1 cellular context compared by ENCODE assay signal in the genomic region with DNA sequence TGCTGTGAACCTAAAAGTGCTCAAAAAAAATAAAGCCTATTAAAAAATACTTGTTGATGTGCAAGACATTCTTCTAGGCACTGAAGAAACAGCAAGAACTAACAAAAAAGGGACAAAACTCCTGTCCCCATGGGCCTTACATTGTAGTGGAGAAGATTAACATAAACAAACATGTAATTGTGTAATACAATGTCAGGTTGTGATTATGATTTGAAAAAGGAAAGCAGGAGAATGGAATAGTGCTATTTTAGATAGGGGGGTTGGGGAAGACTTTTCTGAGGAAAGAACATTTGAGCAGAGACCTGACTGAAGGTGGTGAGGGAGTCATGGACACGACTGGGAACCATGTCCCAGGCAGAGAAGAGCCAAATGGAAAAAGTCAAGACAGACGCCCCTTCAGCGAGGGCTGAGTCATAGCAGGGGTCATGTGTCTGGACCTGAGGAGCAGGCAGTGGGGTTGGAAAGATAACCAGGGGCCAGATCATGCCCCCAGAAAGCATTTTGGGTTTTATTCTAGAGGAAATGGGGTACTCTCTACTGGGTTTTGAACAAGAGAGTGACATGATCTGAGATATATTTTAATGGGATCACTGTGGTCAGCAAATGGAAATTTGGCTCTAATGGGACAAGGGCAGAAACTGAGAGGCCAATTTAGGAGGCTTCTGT.
A peak's percentile ranks its signal among the peaks of the same experiment; 100 is the strongest.
TF ChIP-seq lines count a peak whose summit lies in the region.

No MANE protein-coding gene starts in this region.

TF ChIP-seq in K562, 482 proteins besides CTCF, POLR2A, EP300 and RAD21 (continued from another document and continues in another):
- TF ChIP-seq E2F6 (IDR thresholded peaks at IDR 0.05; ENCODE audit: borderline replicate concordance in 1 of 2, extremely low read depth in 1 of 2, insufficient read depth in 1 of 2, insufficient read length in 1 of 2, low read depth in 1 of 2, low read length in 1 of 2, poor library complexity in 1 of 2, severe bottlenecking in 1 of 2) (no peak), MAFG (tag; conservative IDR thresholded peaks at IDR 0.05) (peak; percentile 31; the same call in 1 of the 2 replicates), ZC3H11A (IDR thresholded peaks at IDR 0.05; ENCODE audit: low read depth, low read length) (no peak), ZEB2 (IDR thresholded peaks at IDR 0.05) (no peak), ZNF778 (CRISPR knock-in tag; IDR thresholded peaks at IDR 0.05) (no peak), ZFX (CRISPR knock-in tag; IDR thresholded peaks at IDR 0.05) (no peak), NR2C1 (IDR thresholded peaks at IDR 0.05) (no peak), NR2C1 (tag; IDR thresholded peaks at IDR 0.05) (peak; percentile 73), NCOR1 (IDR thresholded peaks at IDR 0.05) (0 out of 2 replicates have a peak, but pooled peaks have one; percentile 28), MXI1 (IDR thresholded peaks at IDR 0.05; ENCODE audit: low read depth, low read length) (no peak), RUNX1 (IDR thresholded peaks at IDR 0.05; ENCODE audit: low read depth) (no peak), CEBPG (CRISPR knock-in tag; IDR thresholded peaks at IDR 0.05) (no peak), CEBPG (tag; conservative IDR thresholded peaks at IDR 0.05 in 1 of 2, IDR thresholded peaks at IDR 0.05 in 1 of 2) (peak in 1 of 2 experiments; percentile 55; a peak in 3 of 4 replicates), RFX5 (IDR thresholded peaks at IDR 0.05; ENCODE audit: low read depth, low read length) (no peak), SMAD4 (CRISPR knock-in tag; conservative IDR thresholded peaks at IDR 0.05) (peak; percentile 88), ZNF384 (IDR thresholded peaks at IDR 0.05; ENCODE audit: low read depth, low read length) (no peak), SMAD3 (CRISPR knock-in tag; conservative IDR thresholded peaks at IDR 0.05) (no peak), CBX3 (IDR thresholded peaks at IDR 0.05; ENCODE audit: borderline replicate concordance in 1 of 2, low read length in 2 of 2) (no peak), NR2C2 (CRISPR knock-in tag; IDR thresholded peaks at IDR 0.05) (no peak), NR2C2 (tag; IDR thresholded peaks at IDR 0.05) (peak; percentile 58), SAFB (IDR thresholded peaks at IDR 0.05; ENCODE audit: borderline replicate concordance, low read depth, low read length) (no peak), CREB3L1 (IDR thresholded peaks at IDR 0.05; ENCODE audit: borderline replicate concordance, low read depth) (no peak), ATF3 (IDR thresholded peaks at IDR 0.05) (peak; percentile 68), ATF3 (CRISPR knock-in tag; conservative IDR thresholded peaks at IDR 0.05) (no peak), SP2 (IDR thresholded peaks at IDR 0.05; ENCODE audit: extremely low read depth, low read depth, low read length, poor library complexity, severe bottlenecking) (no peak), GABPA (tag; conservative IDR thresholded peaks at IDR 0.05; ENCODE audit: low read depth) (no peak), TARDBP (IDR thresholded peaks at IDR 0.05) (no peak), ZNF668 (CRISPR knock-in tag; IDR thresholded peaks at IDR 0.05) (no peak), CBFA2T3 (IDR thresholded peaks at IDR 0.05) (no peak), CXXC5 (CRISPR knock-in tag; IDR thresholded peaks at IDR 0.05) (peak; percentile 41; the same call in 1 of the 2 replicates), DDX20 (tag; IDR thresholded peaks at IDR 0.05; ENCODE audit: low read depth) (peak; percentile 37; the same call in 1 of the 2 replicates), ZNF707 (CRISPR knock-in tag; conservative IDR thresholded peaks at IDR 0.05) (no peak), SMARCA4 (IDR thresholded peaks at IDR 0.05) (peak; percentile 60; the same call in 1 of the 2 replicates), TBL1XR1 (IDR thresholded peaks at IDR 0.05; ENCODE audit: low read length in 2 of 2) (no peak), SRSF9 (IDR thresholded peaks at IDR 0.05; ENCODE audit: borderline replicate concordance, low read depth, low read length) (no peak), TGIF2 (CRISPR knock-in tag; IDR thresholded peaks at IDR 0.05) (no peak), NEUROD1 (IDR thresholded peaks at IDR 0.05; ENCODE audit: borderline replicate concordance, low read depth, low read length, partially characterized antibody) (no peak), ZNF239 (CRISPR knock-in tag; IDR thresholded peaks at IDR 0.05) (no peak), JUN (IDR thresholded peaks at IDR 0.05; ENCODE audit: borderline replicate concordance, low read depth, low read length) (no peak; the same call in 1 of the 2 replicates), JUN (CRISPR knock-in tag; IDR thresholded peaks at IDR 0.05; ENCODE audit: borderline replicate concordance) (no peak), TFE3 (CRISPR knock-in tag; IDR thresholded peaks at IDR 0.05) (no peak), RFX7 (CRISPR knock-in tag; IDR thresholded peaks at IDR 0.05) (no peak), BHLHE40 (IDR thresholded peaks at IDR 0.05; ENCODE audit: low read length) (no peak), FOSL1 (tag; conservative IDR thresholded peaks at IDR 0.05) (peak; percentile 84), KAT8 (IDR thresholded peaks at IDR 0.05; ENCODE audit: low read depth) (no peak), ZNF347 (CRISPR knock-in tag; IDR thresholded peaks at IDR 0.05; ENCODE audit: low read depth) (no peak), ZBTB7A (IDR thresholded peaks at IDR 0.05; ENCODE audit: borderline replicate concordance, control insufficient read depth, low read depth, low read length) (no peak), COPS2 (conservative IDR thresholded peaks at IDR 0.05) (no peak), TAF15 (IDR thresholded peaks at IDR 0.05; ENCODE audit: low read depth, low read length) (no peak), BCLAF1 (IDR thresholded peaks at IDR 0.05; ENCODE audit: borderline replicate concordance in 1 of 2, control insufficient read depth in 1 of 2, low read depth in 2 of 2, low read length in 1 of 2) (no peak), MEF2D (tag; conservative IDR thresholded peaks at IDR 0.05; ENCODE audit: low read depth) (peak; percentile 34; the same call in 1 of the 2 replicates), NR4A1 (CRISPR knock-in tag; IDR thresholded peaks at IDR 0.05) (no peak), NR4A1 (tag; IDR thresholded peaks at IDR 0.05) (peak; percentile 71), TAF9B (IDR thresholded peaks at IDR 0.05; ENCODE audit: partially characterized antibody) (no peak)
- TF ChIP-seq, protein P1, sequence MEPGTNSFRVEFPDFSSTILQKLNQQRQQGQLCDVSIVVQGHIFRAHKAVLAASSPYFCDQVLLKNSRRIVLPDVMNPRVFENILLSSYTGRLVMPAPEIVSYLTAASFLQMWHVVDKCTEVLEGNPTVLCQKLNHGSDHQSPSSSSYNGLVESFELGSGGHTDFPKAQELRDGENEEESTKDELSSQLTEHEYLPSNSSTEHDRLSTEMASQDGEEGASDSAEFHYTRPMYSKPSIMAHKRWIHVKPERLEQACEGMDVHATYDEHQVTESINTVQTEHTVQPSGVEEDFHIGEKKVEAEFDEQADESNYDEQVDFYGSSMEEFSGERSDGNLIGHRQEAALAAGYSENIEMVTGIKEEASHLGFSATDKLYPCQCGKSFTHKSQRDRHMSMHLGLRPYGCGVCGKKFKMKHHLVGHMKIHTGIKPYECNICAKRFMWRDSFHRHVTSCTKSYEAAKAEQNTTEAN (CRISPR knock-in tag; IDR thresholded peaks at IDR 0.05): no peak
- TF ChIP-seq, protein P2, sequence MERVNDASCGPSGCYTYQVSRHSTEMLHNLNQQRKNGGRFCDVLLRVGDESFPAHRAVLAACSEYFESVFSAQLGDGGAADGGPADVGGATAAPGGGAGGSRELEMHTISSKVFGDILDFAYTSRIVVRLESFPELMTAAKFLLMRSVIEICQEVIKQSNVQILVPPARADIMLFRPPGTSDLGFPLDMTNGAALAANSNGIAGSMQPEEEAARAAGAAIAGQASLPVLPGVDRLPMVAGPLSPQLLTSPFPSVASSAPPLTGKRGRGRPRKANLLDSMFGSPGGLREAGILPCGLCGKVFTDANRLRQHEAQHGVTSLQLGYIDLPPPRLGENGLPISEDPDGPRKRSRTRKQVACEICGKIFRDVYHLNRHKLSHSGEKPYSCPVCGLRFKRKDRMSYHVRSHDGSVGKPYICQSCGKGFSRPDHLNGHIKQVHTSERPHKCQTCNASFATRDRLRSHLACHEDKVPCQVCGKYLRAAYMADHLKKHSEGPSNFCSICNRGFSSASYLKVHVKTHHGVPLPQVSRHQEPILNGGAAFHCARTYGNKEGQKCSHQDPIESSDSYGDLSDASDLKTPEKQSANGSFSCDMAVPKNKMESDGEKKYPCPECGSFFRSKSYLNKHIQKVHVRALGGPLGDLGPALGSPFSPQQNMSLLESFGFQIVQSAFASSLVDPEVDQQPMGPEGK (CRISPR knock-in tag; IDR thresholded peaks at IDR 0.05; ENCODE audit: borderline replicate concordance): no peak
- TF ChIP-seq, protein P3, sequence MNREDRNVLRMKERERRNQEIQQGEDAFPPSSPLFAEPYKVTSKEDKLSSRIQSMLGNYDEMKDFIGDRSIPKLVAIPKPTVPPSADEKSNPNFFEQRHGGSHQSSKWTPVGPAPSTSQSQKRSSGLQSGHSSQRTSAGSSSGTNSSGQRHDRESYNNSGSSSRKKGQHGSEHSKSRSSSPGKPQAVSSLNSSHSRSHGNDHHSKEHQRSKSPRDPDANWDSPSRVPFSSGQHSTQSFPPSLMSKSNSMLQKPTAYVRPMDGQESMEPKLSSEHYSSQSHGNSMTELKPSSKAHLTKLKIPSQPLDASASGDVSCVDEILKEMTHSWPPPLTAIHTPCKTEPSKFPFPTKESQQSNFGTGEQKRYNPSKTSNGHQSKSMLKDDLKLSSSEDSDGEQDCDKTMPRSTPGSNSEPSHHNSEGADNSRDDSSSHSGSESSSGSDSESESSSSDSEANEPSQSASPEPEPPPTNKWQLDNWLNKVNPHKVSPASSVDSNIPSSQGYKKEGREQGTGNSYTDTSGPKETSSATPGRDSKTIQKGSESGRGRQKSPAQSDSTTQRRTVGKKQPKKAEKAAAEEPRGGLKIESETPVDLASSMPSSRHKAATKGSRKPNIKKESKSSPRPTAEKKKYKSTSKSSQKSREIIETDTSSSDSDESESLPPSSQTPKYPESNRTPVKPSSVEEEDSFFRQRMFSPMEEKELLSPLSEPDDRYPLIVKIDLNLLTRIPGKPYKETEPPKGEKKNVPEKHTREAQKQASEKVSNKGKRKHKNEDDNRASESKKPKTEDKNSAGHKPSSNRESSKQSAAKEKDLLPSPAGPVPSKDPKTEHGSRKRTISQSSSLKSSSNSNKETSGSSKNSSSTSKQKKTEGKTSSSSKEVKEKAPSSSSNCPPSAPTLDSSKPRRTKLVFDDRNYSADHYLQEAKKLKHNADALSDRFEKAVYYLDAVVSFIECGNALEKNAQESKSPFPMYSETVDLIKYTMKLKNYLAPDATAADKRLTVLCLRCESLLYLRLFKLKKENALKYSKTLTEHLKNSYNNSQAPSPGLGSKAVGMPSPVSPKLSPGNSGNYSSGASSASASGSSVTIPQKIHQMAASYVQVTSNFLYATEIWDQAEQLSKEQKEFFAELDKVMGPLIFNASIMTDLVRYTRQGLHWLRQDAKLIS (CRISPR knock-in tag; IDR thresholded peaks at IDR 0.05): no peak
